Comparison of ENCODE assay signal across 8 cellular contexts in genomic region chrX:72304877-72305276, GRCh38. TPM values are rescaled to one million over a fixed set of nuclear protein-coding genes. Genes with fewer than 3 reads are reported as not detected.
DNase-seq lines count a peak whose midpoint lies in the region; ATAC-seq, FAIRE-seq and TF ChIP-seq lines count a peak whose summit lies in the region.

No MANE protein-coding gene starts in this region.

- no peak for ATAC-seq in CD4-positive, alpha-beta T cell (ENCODE audit: poor library complexity)
- ATAC-seq in IMR-90 (ENCODE audit: low read depth) = no peak
- no peak for ATAC-seq in HG03097 (IDR thresholded peaks at IDR 0.05; ENCODE audit: low FRiP score, unreplicated experiment)

- H3K27me3 Mint-ChIP-seq in CD4-positive, alpha-beta T cell = peaks cover 82% of the 10 kb centered on the region

- no peak overlapping the region for H2BK20ac ChIP-seq in IMR-90 (ENCODE audit: low read depth, low read length)

- no peak overlapping the region for H2BK15ac ChIP-seq in IMR-90 (ENCODE audit: low read depth, low read length)

- no peak overlapping the region for H4K91ac ChIP-seq in IMR-90 (ENCODE audit: insufficient read depth, low read depth, low read length)

- H3K9ac ChIP-seq in IMR-90 (ENCODE audit: low read depth, low read length) = no peak overlapping the region

- no peak for TF ChIP-seq POLR2A in IMR-90 (IDR thresholded peaks at IDR 0.05; ENCODE audit: low read depth, low read length)

- H3K36me3 ChIP-seq in IMR-90 (ENCODE audit: control insufficient read depth, insufficient read depth, low read length) (no peaks in the 10 kb centered on the region), neuron (ENCODE audit: insufficient read depth, low read length) (peaks cover 5% of the 10 kb centered on the region)

- no peak overlapping the region for H3K27ac Mint-ChIP-seq in CD4-positive, alpha-beta T cell

- peak overlapping the region; percentile 58 for H2AK9ac ChIP-seq in IMR-90 (replicated peaks; ENCODE audit: low read depth, low read length, poor library complexity)

- H3K79me1 ChIP-seq in IMR-90 (ENCODE audit: low read depth in 1 of 2, low read length in 2 of 2) = no peaks in the 10 kb centered on the region

- H4K20me1 ChIP-seq in IMR-90 (ENCODE audit: insufficient read depth, low read length) = no peaks in the 10 kb centered on the region; the same call in none of the 2 replicates

- no peak overlapping the region for H3K23ac ChIP-seq in IMR-90 (ENCODE audit: low read depth, low read length)

- no peak overlapping the region for H4K5ac ChIP-seq in IMR-90 (ENCODE audit: low read depth, low read length)

- CTCF ChIA-PET in CD4-positive, alpha-beta T cell (lab: Charles Lee) = no interaction called here
- CTCF ChIA-PET in IMR-90 (lab: Yijun Ruan, JAX) = no interaction called here

- dilution Hi-C loops in IMR-90 (cut with HindIII; ENCODE audit: low sequenced_read_pairs, unreplicated experiment) = no loop called here

- H3K4me2 ChIP-seq in IMR-90 (ENCODE audit: low read depth, low read length) = peak overlapping the region; percentile 87

- H2BK5ac ChIP-seq in IMR-90 (ENCODE audit: low read depth, low read length, poor library complexity, severe bottlenecking) = no peak overlapping the region

- no peaks in the 10 kb centered on the region for H3K36me3 Mint-ChIP-seq in CD4-positive, alpha-beta T cell (ENCODE audit: low read depth)

- no peak for TF ChIP-seq RAD21 in IMR-90 (IDR thresholded peaks at IDR 0.05; ENCODE audit: low read length)

- H3K27ac ChIP-seq in CD4-positive, alpha-beta T cell (ENCODE audit: low read depth, low read length) = no peak overlapping the region
- H3K27ac ChIP-seq in IMR-90 (ENCODE audit: insufficient read depth, low read length) = no peak overlapping the region

- peaks cover 21% of the 10 kb centered on the region for H3K4me1 Mint-ChIP-seq in CD4-positive, alpha-beta T cell (ENCODE audit: low read depth)

- no peak overlapping the region for H4K8ac ChIP-seq in IMR-90 (ENCODE audit: low read depth in 2 of 2, low read length in 2 of 2)

- H3K4me1 ChIP-seq in IMR-90 (ENCODE audit: control insufficient read depth, insufficient read depth, low read length) (peaks cover 4% of the 10 kb centered on the region; the same call in 1 of the 2 replicates), neuron (ENCODE audit: insufficient read depth, low read length) (peaks cover 7% of the 10 kb centered on the region)

- WGBS in IMR-90 (ENCODE audit: extremely low coverage in 2 of 2, insufficient read length in 1 of 2), 2 experiments = 0% methylated on average over 2 of the region's 26 CpGs; no CpG with 5 or more reads in 1 of the 2 experiments

- BruUV-seq in IMR-90 (replicated peaks; lab: Mats Ljungman, UMichigan) = no TSS peak

- H3K27me3 ChIP-seq in CD4-positive, alpha-beta T cell (ENCODE audit: control insufficient read depth, insufficient read depth, low read length) = peaks cover 67% of the 10 kb centered on the region
- H3K27me3 ChIP-seq in IMR-90 (ENCODE audit: control insufficient read depth, insufficient read depth, low read length) = peaks cover 94% of the 10 kb centered on the region
- H3K27me3 ChIP-seq in neuron (ENCODE audit: insufficient read depth, low read length) = peaks cover 50% of the 10 kb centered on the region

- no peak for TF ChIP-seq CTCF in CD4-positive, alpha-beta T cell (IDR thresholded peaks at IDR 0.05)
- no peak for TF ChIP-seq CTCF in IMR-90 (conservative IDR thresholded peaks at IDR 0.05; ENCODE audit: low read depth, low read length)

- no peak for FAIRE-seq in HTR-8/SVneo (lab: Jason Lieb, UNC)

- H2BK120ac ChIP-seq in IMR-90 (ENCODE audit: low read depth, low read length) = no peak overlapping the region

- in situ Hi-C loops in IMR-90 (cut with MboI; ENCODE audit: low sequenced_read_pairs) = no loop called here

- H3K14ac ChIP-seq in IMR-90 (replicated peaks; ENCODE audit: low read depth, low read length) = no peak overlapping the region

- H3K9me1 ChIP-seq in IMR-90 (ENCODE audit: insufficient read depth, low read length) = no peaks in the 10 kb centered on the region

- H3K4ac ChIP-seq in IMR-90 (ENCODE audit: low read depth, low read length) = no peak overlapping the region

- peak overlapping the region; percentile 71 for H3K4me3 Mint-ChIP-seq in CD4-positive, alpha-beta T cell

- H3K4me3 ChIP-seq in IMR-90 (ENCODE audit: insufficient read depth, low read depth, low read length) (peak overlapping the region; percentile 12; the same call in 1 of the 2 replicates), neuron (ENCODE audit: low read length) (peak overlapping the region; percentile 69)

- no peaks in the 10 kb centered on the region for H3K9me3 Mint-ChIP-seq in CD4-positive, alpha-beta T cell

- POLR2A ChIA-PET in CD4-positive, alpha-beta T cell (lab: Charles Lee) = no interaction called here
- POLR2A ChIA-PET in IMR-90 (lab: Charles Lee; ENCODE audit: unreplicated experiment) = no interaction called here

- no peak overlapping the region for H3K56ac ChIP-seq in IMR-90 (ENCODE audit: extremely low read depth, insufficient read depth, low read length)

- intact Hi-C loops in CD4-positive, alpha-beta T cell (cut with DNase I, micrococcal nuclease) = no loop called here
- intact Hi-C loops in IMR-90 (cut with micrococcal nuclease) = loop anchor here (5.0 kb wide), 1 partner anchor 237 kb away; no protein-coding TSS in a partner anchor
- intact Hi-C loops in posterior vena cava (cut with DNase I) = no loop called here

- H2AK5ac ChIP-seq in IMR-90 (ENCODE audit: low read depth, low read length) = no peak overlapping the region

- DNase-seq in CD4-positive, alpha-beta T cell = no peak
- DNase-seq in IMR-90 = no peak
- DNase-seq in ecto neural progenitor cell (ENCODE audit: low spot score) = peak; percentile 50
- no peak for DNase-seq in amniotic stem cell (lab: John Stamatoyannopoulos, UW)
- no peak for DNase-seq in HTR-8/SVneo (ENCODE audit: insufficient read length, low spot score)
- no peak for DNase-seq in posterior vena cava (ENCODE audit: low spot score)

- no peaks in the 10 kb centered on the region for H3K9me3 ChIP-seq in CD4-positive, alpha-beta T cell (ENCODE audit: control insufficient read depth, low read length)
- H3K9me3 ChIP-seq in IMR-90 (ENCODE audit: control insufficient read depth, insufficient read depth, low read length) (no peaks in the 10 kb centered on the region), neuron (ENCODE audit: low read length) (no peaks in the 10 kb centered on the region)

- H2AFZ ChIP-seq in IMR-90 (replicated peaks; ENCODE audit: low read length, poor library complexity) = peak overlapping the region; percentile 76
- peak overlapping the region; percentile 49 for H2AFZ ChIP-seq in neuron (ENCODE audit: low read depth, low read length)

- H3K18ac ChIP-seq in IMR-90 (ENCODE audit: low read depth, low read length) = no peak overlapping the region

TF ChIP-seq in IMR-90, 13 proteins besides CTCF, POLR2A, EP300 and RAD21:
- TF ChIP-seq MAZ (IDR thresholded peaks at IDR 0.05; ENCODE audit: borderline replicate concordance, low read depth, low read length) (no peak), MXI1 (IDR thresholded peaks at IDR 0.05; ENCODE audit: borderline replicate concordance, low read depth, low read length) (no peak), NFE2L2 (IDR thresholded peaks at IDR 0.05; ENCODE audit: low read depth, low read length) (no peak), SMC3 (IDR thresholded peaks at IDR 0.05; ENCODE audit: low read depth, low read length) (no peak), FOS (IDR thresholded peaks at IDR 0.05; ENCODE audit: low read depth, low read length) (no peak), USF2 (IDR thresholded peaks at IDR 0.05; ENCODE audit: low read depth, low read length) (no peak), CEBPB (IDR thresholded peaks at IDR 0.05; ENCODE audit: low read depth, low read length) (no peak), MAFK (IDR thresholded peaks at IDR 0.05; ENCODE audit: low read depth, low read length) (no peak), RFX5 (IDR thresholded peaks at IDR 0.05; ENCODE audit: low read depth, low read length) (no peak), CHD1 (IDR thresholded peaks at IDR 0.05; ENCODE audit: low read depth, low read length) (no peak)

RNA-seq across cellular contexts. Expression of gene CITED1, which starts 0.8 kb away (rescaled TPM):
- total RNA-seq in CD4-positive, alpha-beta T cell = under 1 TPM in 1 of 2 experiments, not detected in 1; 0.52 TPM
- under 0.01 and 0.18 TPM in 2 replicates for total RNA-seq in IMR-90 (2012; rRNA removed)
- polyA plus RNA-seq in IMR-90 (2012; rRNA removed) = 0.24 TPM in 1 of 2 replicates, not detected in the other
- polyA plus RNA-seq in IMR-90 (2012; cell fraction: cytosol; rRNA removed) = not detected in 2 replicates
- 0.08 and 0.24 TPM in 2 replicates for polyA plus RNA-seq in IMR-90 (2012; cell fraction: nucleus; rRNA removed; ENCODE audit: low replicate concordance)
- total RNA-seq in posterior vena cava = not detected

RNA-seq across cellular contexts. Expression of gene RPS4X, which starts 27.8 kb away (rescaled TPM):
- 1,000 to 10,000 TPM; 1,581 to 1,641 TPM for total RNA-seq in CD4-positive, alpha-beta T cell
- 956 and 1,140 TPM in 2 replicates for total RNA-seq in IMR-90 (2012; rRNA removed)
- 1,207 and 1,288 TPM in 2 replicates for polyA plus RNA-seq in IMR-90 (2012; rRNA removed)
- 938 and 1,010 TPM in 2 replicates for polyA plus RNA-seq in IMR-90 (2012; cell fraction: cytosol; rRNA removed)
- 205 and 662 TPM in 2 replicates for polyA plus RNA-seq in IMR-90 (2012; cell fraction: nucleus; rRNA removed; ENCODE audit: low replicate concordance)
- total RNA-seq in posterior vena cava = 100 to 1,000 TPM; 739 to 780 TPM
